ENCODE assay signal across 8 cellular contexts in genomic region chr1:119475866-119476439, GRCh38. TPM values are rescaled to one million over a fixed set of nuclear protein-coding genes. Genes with fewer than 3 reads are reported as not detected.
DNase-seq lines count a peak whose midpoint lies in the region; ATAC-seq and TF ChIP-seq lines count a peak whose summit lies in the region.

No MANE protein-coding gene starts in this region.

- BruUV-seq in IMR-90 (replicated peaks; lab: Mats Ljungman, UMichigan), result no TSS peak
- BruUV-seq in Panc1 (replicated peaks; lab: Mats Ljungman, UMichigan), result no TSS peak

- POLR2A ChIA-PET in IMR-90 (lab: Charles Lee; ENCODE audit: unreplicated experiment) (no interaction called here), Panc1 (lab: Charles Lee) (no interaction called here)

- no peak overlapping the region for H3K9ac ChIP-seq in IMR-90 (ENCODE audit: low read depth, low read length)

- no peak overlapping the region for H3K4ac ChIP-seq in IMR-90 (ENCODE audit: low read depth, low read length)

- CTCF ChIA-PET in IMR-90 (lab: Yijun Ruan, JAX), result interaction anchor here (0.8 to 1.4 kb wide), 2 partner anchors 12 to 17 kb away, joined by 3 to 5 read pairs; no protein-coding TSS in a partner anchor
- CTCF ChIA-PET in Panc1 (lab: Charles Lee), result interaction anchor here (0.6 to 0.7 kb wide), 3 partner anchors 188 to 469 kb away, joined by 3 to 8 read pairs (median 3); no protein-coding TSS in a partner anchor

- ATAC-seq in GM19372 (IDR thresholded peaks at IDR 0.05; ENCODE audit: low read depth, unreplicated experiment), result peak; percentile 85
- ATAC-seq in IMR-90 (ENCODE audit: low read depth), result peak; percentile 89
- peak; percentile 89 for ATAC-seq in Panc1
- ATAC-seq in natural killer cell treated with Interleukin-12 subunit alpha and Interleukin-12 subunit beta and Interleukin-15 and Interleukin-18, amount 100 ng/mL, for 72 hours, result no peak
- ATAC-seq in HG02623 (IDR thresholded peaks at IDR 0.05; ENCODE audit: unreplicated experiment), result no peak

- no peak overlapping the region for H4K5ac ChIP-seq in IMR-90 (ENCODE audit: low read depth, low read length)

- H3K9me3 ChIP-seq in IMR-90 (ENCODE audit: control insufficient read depth, insufficient read depth, low read length), result no peaks in the 10 kb centered on the region
- H3K9me3 ChIP-seq in Panc1 (ENCODE audit: control insufficient read depth, insufficient read depth, low read depth, low read length), result no peaks in the 10 kb centered on the region

- H4K20me1 ChIP-seq in IMR-90 (ENCODE audit: insufficient read depth, low read length), result no peaks in the 10 kb centered on the region

- H3K36me3 Mint-ChIP-seq in natural killer cell treated with Interleukin-12 subunit alpha and Interleukin-12 subunit beta and Interleukin-15 and Interleukin-18, amount 100 ng/mL, for 72 hours, result no peaks in the 10 kb centered on the region

- H2BK15ac ChIP-seq in IMR-90 (ENCODE audit: low read depth, low read length), result no peak overlapping the region

- no peak overlapping the region for H3K4me2 ChIP-seq in IMR-90 (ENCODE audit: low read depth, low read length)

- H3K4me3 ChIP-seq in IMR-90 (ENCODE audit: insufficient read depth, low read depth, low read length) (no peak overlapping the region), Panc1 (ENCODE audit: low read depth in 2 of 2, low read length in 2 of 2) (no peak overlapping the region), dorsolateral prefrontal cortex (no peak overlapping the region)

- no peak overlapping the region for H2AFZ ChIP-seq in IMR-90 (replicated peaks; ENCODE audit: low read length, poor library complexity)

- TF ChIP-seq POLR2A in IMR-90 (IDR thresholded peaks at IDR 0.05; ENCODE audit: low read depth, low read length), result no peak

- H3K27ac ChIP-seq in IMR-90 (ENCODE audit: insufficient read depth, low read length) (no peak overlapping the region), Panc1 (ENCODE audit: low read length) (no peak overlapping the region), dorsolateral prefrontal cortex (no peak overlapping the region)

- intact Hi-C loops in IMR-90 (cut with micrococcal nuclease) (no loop called here), Panc1 (cut with micrococcal nuclease; ENCODE audit: unreplicated experiment) (no loop called here), dorsolateral prefrontal cortex (cut with DNase I) (no loop called here)

- H3K36me3 ChIP-seq in IMR-90 (ENCODE audit: control insufficient read depth, insufficient read depth, low read length) (no peaks in the 10 kb centered on the region), Panc1 (ENCODE audit: control insufficient read depth, insufficient read depth, low read length) (no peaks in the 10 kb centered on the region)

- H3K79me1 ChIP-seq in IMR-90 (ENCODE audit: low read depth in 1 of 2, low read length in 2 of 2), result no peaks in the 10 kb centered on the region

- H2BK120ac ChIP-seq in IMR-90 (ENCODE audit: low read depth, low read length), result no peak overlapping the region

- no peak overlapping the region for H3K27ac Mint-ChIP-seq in natural killer cell treated with Interleukin-12 subunit alpha and Interleukin-12 subunit beta and Interleukin-15 and Interleukin-18, amount 100 ng/mL, for 72 hours

- H3K14ac ChIP-seq in IMR-90 (replicated peaks; ENCODE audit: low read depth, low read length), result no peak overlapping the region

- TF ChIP-seq CTCF in IMR-90 (conservative IDR thresholded peaks at IDR 0.05; ENCODE audit: low read depth, low read length) (peak; percentile 52), Panc1 (IDR thresholded peaks at IDR 0.05) (peak; percentile 88), dorsolateral prefrontal cortex (IDR thresholded peaks at IDR 0.05 in 54 of 56, conservative IDR thresholded peaks at IDR 0.05 in 2 of 56; ENCODE audit: low read depth in 1 of 56, partially characterized antibody in 56 of 56) (peak in 48 of 56 donors; percentile 16 to 61 (median 42))

- H3K4me3 Mint-ChIP-seq in natural killer cell treated with Interleukin-12 subunit alpha and Interleukin-12 subunit beta and Interleukin-15 and Interleukin-18, amount 100 ng/mL, for 72 hours, result no peak overlapping the region

- H3K23ac ChIP-seq in IMR-90 (ENCODE audit: low read depth, low read length), result no peak overlapping the region

- no peak overlapping the region for H4K8ac ChIP-seq in IMR-90 (ENCODE audit: low read depth in 2 of 2, low read length in 2 of 2)

- WGBS in IMR-90 (ENCODE audit: extremely low coverage in 2 of 2, insufficient read length in 1 of 2), 2 experiments, result 0% methylated on average over 1 of the region's 9 CpGs; no CpG with 5 or more reads in 1 of the 2 experiments

- peak; percentile 44 for TF ChIP-seq RAD21 in IMR-90 (IDR thresholded peaks at IDR 0.05; ENCODE audit: low read length)

- H3K18ac ChIP-seq in IMR-90 (ENCODE audit: low read depth, low read length), result no peak overlapping the region

- no peak overlapping the region for H2BK20ac ChIP-seq in IMR-90 (ENCODE audit: low read depth, low read length)

- DNase-seq in DMS79 (lab: John Stamatoyannopoulos, UW) (peak; percentile 9), IMR-90 (peak; percentile 21), Panc1 (ENCODE audit: low read depth, low spot score) (peak; percentile 27), dorsolateral prefrontal cortex (peak in 7 of 10 donors; percentile 17 to 63 (median 50)), middle frontal gyrus (ENCODE audit: extremely low spot score, low spot score) (peak; percentile 25)
- no peak for DNase-seq in natural killer cell treated with Interleukin-12 subunit alpha and Interleukin-12 subunit beta and Interleukin-15 and Interleukin-18, amount 100 ng/mL, for 72 hours (ENCODE audit: low spot score)

- in situ Hi-C loops in IMR-90 (cut with MboI; ENCODE audit: low sequenced_read_pairs), result no loop called here
- in situ Hi-C loops in Panc1 (cut with HindIII; ENCODE audit: low pct_unique_long_range_greater_than_20kb, low sequenced_read_pairs), result no loop called here

- H2AK5ac ChIP-seq in IMR-90 (ENCODE audit: low read depth, low read length), result no peak overlapping the region

- H3K4me1 ChIP-seq in IMR-90 (ENCODE audit: control insufficient read depth, insufficient read depth, low read length) (no peaks in the 10 kb centered on the region), Panc1 (ENCODE audit: control insufficient read depth, insufficient read depth, low read length) (no peaks in the 10 kb centered on the region)

- dilution Hi-C loops in IMR-90 (cut with HindIII; ENCODE audit: low sequenced_read_pairs, unreplicated experiment), result no loop called here

- H2BK5ac ChIP-seq in IMR-90 (ENCODE audit: low read depth, low read length, poor library complexity, severe bottlenecking), result no peak overlapping the region

- no peaks in the 10 kb centered on the region; the same call in 1 of the 2 replicates for H3K27me3 ChIP-seq in IMR-90 (ENCODE audit: control insufficient read depth, insufficient read depth, low read length)
- peaks cover 5% of the 10 kb centered on the region; the same call in 1 of the 2 replicates for H3K27me3 ChIP-seq in Panc1 (ENCODE audit: control insufficient read depth, insufficient read depth, low read length)
- H3K27me3 ChIP-seq in dorsolateral prefrontal cortex, result peaks cover 0 to 4% (median 0%) of the 10 kb centered on the region in 45 donors

- H3K9me1 ChIP-seq in IMR-90 (ENCODE audit: insufficient read depth, low read length), result no peaks in the 10 kb centered on the region

- peaks cover 0 to 6% of the 10 kb centered on the region in 2 donors for H3K4me1 Mint-ChIP-seq in natural killer cell treated with Interleukin-12 subunit alpha and Interleukin-12 subunit beta and Interleukin-15 and Interleukin-18, amount 100 ng/mL, for 72 hours (ENCODE audit: low read depth in 2 of 2)

- H2AK9ac ChIP-seq in IMR-90 (replicated peaks; ENCODE audit: low read depth, low read length, poor library complexity), result peak overlapping the region; percentile 33

- no peak overlapping the region for H4K91ac ChIP-seq in IMR-90 (ENCODE audit: insufficient read depth, low read depth, low read length)

- H3K9me3 Mint-ChIP-seq in natural killer cell treated with Interleukin-12 subunit alpha and Interleukin-12 subunit beta and Interleukin-15 and Interleukin-18, amount 100 ng/mL, for 72 hours, result no peaks in the 10 kb centered on the region

- H3K27me3 Mint-ChIP-seq in natural killer cell treated with Interleukin-12 subunit alpha and Interleukin-12 subunit beta and Interleukin-15 and Interleukin-18, amount 100 ng/mL, for 72 hours, result peaks cover 0 to 11% of the 10 kb centered on the region in 2 donors

- no peak overlapping the region for H3K56ac ChIP-seq in IMR-90 (ENCODE audit: extremely low read depth, insufficient read depth, low read length)

TF ChIP-seq in IMR-90, 13 proteins besides CTCF, POLR2A, EP300 and RAD21:
- no peak for TF ChIP-seq MXI1 (IDR thresholded peaks at IDR 0.05; ENCODE audit: borderline replicate concordance, low read depth, low read length)
- 0 out of 2 replicates have a peak, but pooled peaks have one; percentile 4 for TF ChIP-seq SMC3 (IDR thresholded peaks at IDR 0.05; ENCODE audit: low read depth, low read length)
- no peak for TF ChIP-seq MAFK (IDR thresholded peaks at IDR 0.05; ENCODE audit: low read depth, low read length)
- no peak for TF ChIP-seq MAZ (IDR thresholded peaks at IDR 0.05; ENCODE audit: borderline replicate concordance, low read depth, low read length)
- no peak for TF ChIP-seq FOS (IDR thresholded peaks at IDR 0.05; ENCODE audit: low read depth, low read length)
- TF ChIP-seq USF2 (IDR thresholded peaks at IDR 0.05; ENCODE audit: low read depth, low read length), result no peak
- TF ChIP-seq NFE2L2 (IDR thresholded peaks at IDR 0.05; ENCODE audit: low read depth, low read length), result no peak
- TF ChIP-seq CHD1 (IDR thresholded peaks at IDR 0.05; ENCODE audit: low read depth, low read length), result no peak
- TF ChIP-seq BHLHE40 (IDR thresholded peaks at IDR 0.05; ENCODE audit: low read depth, low read length), result no peak

RNA-seq across cellular contexts. Expression of gene HSD3B1, which starts 31.1 kb away (rescaled TPM):
- not detected in 2 replicates for total RNA-seq in IMR-90 (2012; rRNA removed)
- not detected in 2 replicates for polyA plus RNA-seq in IMR-90 (2012; rRNA removed)
- polyA plus RNA-seq in IMR-90 (2012; cell fraction: cytosol; rRNA removed), result not detected in 2 replicates
- not detected in 2 replicates for polyA plus RNA-seq in IMR-90 (2012; cell fraction: nucleus; rRNA removed; ENCODE audit: low replicate concordance)
- total RNA-seq in Panc1 (2021; ENCODE audit: unreplicated experiment), result not detected
- polyA plus RNA-seq in Panc1 (2012; ENCODE audit: insufficient read length), result not detected
- not detected for total RNA-seq in dorsolateral prefrontal cortex
- not detected for total RNA-seq in natural killer cell treated with Interleukin-12 subunit alpha and Interleukin-12 subunit beta and Interleukin-15 and Interleukin-18, amount 100 ng/mL, for 72 hours

Comparison
In these comparisons a context has a peak if more than half of its experiments do, and no peak if none do; other contexts are left out.
1. ATAC-seq: peak in GM19372 (single experiment), IMR-90 (single experiment) and Panc1 (single experiment); none in natural killer cell treated with Interleukin-12 subunit alpha and Interleukin-12 subunit beta and Interleukin-15 and Interleukin-18, amount 100 ng/mL, for 72 hours (0 of 2) and HG02623 (single experiment).
2. Peak in every context shown above with its lines, with median percentiles within 50 percentile points of each other: CTCF ChIP-seq.